Comparison of ENCODE assay signal across 33 cellular contexts in genomic region chr9:93077367-93077766, GRCh38. TPM values are rescaled to one million over a fixed set of nuclear protein-coding genes. Genes with fewer than 3 reads are reported as not detected.
A peak's percentile ranks its signal among the peaks of the same experiment; 100 is the strongest.
DNase-seq lines count a peak whose midpoint lies in the region; ATAC-seq, FAIRE-seq and TF ChIP-seq lines count a peak whose summit lies in the region.
"Had no signal": no experiment of that assay in that cellular context is flagged by ENCODE, and none has a peak within 500 bp of the region (broad histone marks: within the 10 kb centered on the region; RNA-seq: fewer than 3 reads in every experiment).

No MANE protein-coding gene starts in this region.

- peaks cover 41% of the 10 kb centered on the region for H3K36me3 Mint-ChIP-seq in T-helper 1 cell treated with Interleukin-12 subunit alpha and Interleukin-12 subunit beta and Interleukin-4 antibody, amounts not matched to agents 30 μg/mL and 1 μg/mL, for 36 hours (ENCODE audit: low read depth)
- H3K36me3 Mint-ChIP-seq in activated T-helper 2 cell treated with anti-CD3 and anti-CD28 coated beads, Interferon-gamma antibody, Interleukin-2, Interleukin-4, amounts not matched to agents 10 μg/mL and 5 μg/mL and 100 μg/mL, durations not matched to agents 14 hours and 24 hours and 36 hours (ENCODE audit: low read depth), result peaks cover 32% of the 10 kb centered on the region
- H3K36me3 Mint-ChIP-seq in stimulated activated memory B cell treated with anti-CD40 and anti-IgM and Interleukin-4, amounts not matched to agents 10 μg/mL and 1 μg/mL and 100 μg/mL, for 72 hours, result peaks cover 27% of the 10 kb centered on the region
- H3K36me3 Mint-ChIP-seq: brain, mesothelial cell of epicardium had no signal

- no peaks in the 10 kb centered on the region for H3K27me3 Mint-ChIP-seq in T-helper 1 cell treated with Interleukin-12 subunit alpha and Interleukin-12 subunit beta and Interleukin-4 antibody, amounts not matched to agents 30 μg/mL and 1 μg/mL, for 36 hours (ENCODE audit: low read depth)
- H3K27me3 Mint-ChIP-seq in activated T-helper 2 cell treated with anti-CD3 and anti-CD28 coated beads, Interferon-gamma antibody, Interleukin-2, Interleukin-4, amounts not matched to agents 10 μg/mL and 5 μg/mL and 100 μg/mL, durations not matched to agents 14 hours and 24 hours and 36 hours (ENCODE audit: low read depth), result no peaks in the 10 kb centered on the region
- H3K27me3 Mint-ChIP-seq in stimulated activated memory B cell treated with anti-CD40 and anti-IgM and Interleukin-4, amounts not matched to agents 10 μg/mL and 1 μg/mL and 100 μg/mL, for 72 hours, result no peaks in the 10 kb centered on the region

- DNase-seq in T-helper 1 cell (no peak), GM12891 (ENCODE audit: insufficient read length, low spot score) (no peak), hypothalamus (lab: John Stamatoyannopoulos, UW) (no peak), amygdala (lab: John Stamatoyannopoulos, UW) (no peak)
- DNase-seq in activated T-helper 2 cell treated with anti-CD3 and anti-CD28 coated beads, Interferon-gamma antibody, Interleukin-2, Interleukin-4, amounts not matched to agents 10 μg/mL and 5 μg/mL and 100 μg/mL, durations not matched to agents 14 hours and 24 hours and 36 hours (ENCODE audit: low spot score), result no peak
- DNase-seq: 8988T; activated CD4-positive, CD25-positive, alpha-beta regulatory T cell; activated CD8-positive, alpha-beta memory T cell treated with anti-CD3 and anti-CD28 coated beads, Interleukin-2, amount 50 U/mL, for 48 hours; activated gamma-delta T cell; GOT3; heart right ventricle; NCI-H1092 treated with DMSO at 0.1 percent for 48 hours; NCI-H1694 treated with DMSO at 0.1 percent for 48 hours; NCI-H2171; NCI-H82; occipital lobe; psoas muscle; SHP77; sigmoid colon; stimulated activated CD4-positive, alpha-beta T cell treated with anti-CD3 and anti-CD28 coated beads, Interleukin-12 subunit alpha, Interleukin-12 subunit beta, amount 100 ng/mL, for 4 hours; stimulated activated CD4-positive, alpha-beta T cell treated with anti-CD3 and anti-CD28 coated beads, Interleukin-2, amount 100 ng/mL, for 48 hours; upper lobe of right lung had no signal

- H3K4me1 ChIP-seq in neutrophil (ENCODE audit: control insufficient read depth in 1 of 2, insufficient read depth in 1 of 2, low read depth in 1 of 2, low read length in 1 of 2), result peaks cover 5 to 6% of the 10 kb centered on the region in 2 experiments
- H3K4me1 ChIP-seq: psoas muscle had no signal

- H3K9me3 Mint-ChIP-seq in T-helper 1 cell treated with Interleukin-12 subunit alpha and Interleukin-12 subunit beta and Interleukin-4 antibody, amounts not matched to agents 30 μg/mL and 1 μg/mL, for 36 hours, result no peaks in the 10 kb centered on the region
- H3K9me3 Mint-ChIP-seq in activated T-helper 2 cell treated with anti-CD3 and anti-CD28 coated beads, Interferon-gamma antibody, Interleukin-2, Interleukin-4, amounts not matched to agents 10 μg/mL and 5 μg/mL and 100 μg/mL, durations not matched to agents 14 hours and 24 hours and 36 hours, result no peaks in the 10 kb centered on the region
- no peaks in the 10 kb centered on the region for H3K9me3 Mint-ChIP-seq in stimulated activated memory B cell treated with anti-CD40 and anti-IgM and Interleukin-4, amounts not matched to agents 10 μg/mL and 1 μg/mL and 100 μg/mL, for 72 hours
- H3K9me3 Mint-ChIP-seq: brain, CD14-positive monocyte, mesothelial cell of epicardium had no signal

- intact Hi-C loops in activated T-helper 2 cell treated with anti-CD3 and anti-CD28 coated beads, Interferon-gamma antibody, Interleukin-2, Interleukin-4, amounts not matched to agents 10 μg/mL and 5 μg/mL and 100 μg/mL, durations not matched to agents 14 hours and 24 hours and 36 hours (cut with micrococcal nuclease), result no loop called here

- H3K4me3 ChIP-seq in neutrophil (ENCODE audit: low read depth in 1 of 2, low read length in 1 of 2), result no peak overlapping the region
- H3K4me3 ChIP-seq: heart right ventricle, Peyer's patch, psoas muscle, sigmoid colon, upper lobe of right lung had no signal

- no peaks in the 10 kb centered on the region for H3K27me3 ChIP-seq in neutrophil
- H3K27me3 ChIP-seq: heart right ventricle, Peyer's patch, sigmoid colon, upper lobe of right lung had no signal

- H3K27ac ChIP-seq in neutrophil, result peak overlapping the region; percentile 10
- H3K27ac ChIP-seq: heart right ventricle, Peyer's patch, psoas muscle, sigmoid colon, upper lobe of right lung had no signal

- peaks cover 27% of the 10 kb centered on the region for H3K4me1 Mint-ChIP-seq in T-helper 1 cell treated with Interleukin-12 subunit alpha and Interleukin-12 subunit beta and Interleukin-4 antibody, amounts not matched to agents 30 μg/mL and 1 μg/mL, for 36 hours (ENCODE audit: low read depth)
- H3K4me1 Mint-ChIP-seq in activated T-helper 2 cell treated with anti-CD3 and anti-CD28 coated beads, Interferon-gamma antibody, Interleukin-2, Interleukin-4, amounts not matched to agents 10 μg/mL and 5 μg/mL and 100 μg/mL, durations not matched to agents 14 hours and 24 hours and 36 hours (ENCODE audit: low read depth), result peaks cover 10% of the 10 kb centered on the region
- H3K4me1 Mint-ChIP-seq in stimulated activated memory B cell treated with anti-CD40 and anti-IgM and Interleukin-4, amounts not matched to agents 10 μg/mL and 1 μg/mL and 100 μg/mL, for 72 hours, result peaks cover 7% of the 10 kb centered on the region

- ATAC-seq in stimulated activated memory B cell treated with anti-CD40 and anti-IgM and Interleukin-4, amounts not matched to agents 10 μg/mL and 1 μg/mL and 100 μg/mL, for 72 hours, result no peak
- ATAC-seq: heart right ventricle, psoas muscle, upper lobe of right lung had no signal

- no peak overlapping the region for H3K4me3 Mint-ChIP-seq in T-helper 1 cell treated with Interleukin-12 subunit alpha and Interleukin-12 subunit beta and Interleukin-4 antibody, amounts not matched to agents 30 μg/mL and 1 μg/mL, for 36 hours
- H3K4me3 Mint-ChIP-seq in activated T-helper 2 cell treated with anti-CD3 and anti-CD28 coated beads, Interferon-gamma antibody, Interleukin-2, Interleukin-4, amounts not matched to agents 10 μg/mL and 5 μg/mL and 100 μg/mL, durations not matched to agents 14 hours and 24 hours and 36 hours (ENCODE audit: low read depth), result no peak overlapping the region
- no peak overlapping the region for H3K4me3 Mint-ChIP-seq in stimulated activated memory B cell treated with anti-CD40 and anti-IgM and Interleukin-4, amounts not matched to agents 10 μg/mL and 1 μg/mL and 100 μg/mL, for 72 hours
- H3K4me3 Mint-ChIP-seq: brain, CD14-positive monocyte, mesothelial cell of epicardium had no signal

- H3K9me3 ChIP-seq in neutrophil, result no peaks in the 10 kb centered on the region
- H3K9me3 ChIP-seq: heart right ventricle, Peyer's patch, psoas muscle, sigmoid colon, upper lobe of right lung had no signal

- peaks cover 70% of the 10 kb centered on the region for H3K36me3 ChIP-seq in neutrophil
- H3K36me3 ChIP-seq: Peyer's patch, sigmoid colon, upper lobe of right lung had no signal

- H3K27ac Mint-ChIP-seq in T-helper 1 cell treated with Interleukin-12 subunit alpha and Interleukin-12 subunit beta and Interleukin-4 antibody, amounts not matched to agents 30 μg/mL and 1 μg/mL, for 36 hours, result peak overlapping the region; percentile 3
- H3K27ac Mint-ChIP-seq in activated T-helper 2 cell treated with anti-CD3 and anti-CD28 coated beads, Interferon-gamma antibody, Interleukin-2, Interleukin-4, amounts not matched to agents 10 μg/mL and 5 μg/mL and 100 μg/mL, durations not matched to agents 14 hours and 24 hours and 36 hours, result peak overlapping the region; percentile 2
- no peak overlapping the region for H3K27ac Mint-ChIP-seq in stimulated activated memory B cell treated with anti-CD40 and anti-IgM and Interleukin-4, amounts not matched to agents 10 μg/mL and 1 μg/mL and 100 μg/mL, for 72 hours
- H3K27ac Mint-ChIP-seq: brain, mesothelial cell of epicardium had no signal

- no peak for TF ChIP-seq POLR2A in GM12891 (IDR thresholded peaks at IDR 0.05; ENCODE audit: low read depth, low read length)

- TF ChIP-seq CTCF in neutrophil (IDR thresholded peaks at IDR 0.05), result no peak

- FAIRE-seq in GM12891 (lab: Jason Lieb, UNC), result peak; percentile 73
- FAIRE-seq: endometrium, frontal cortex had no signal

TF ChIP-seq in GM12891, 5 proteins besides CTCF, POLR2A, EP300 and RAD21:
- TF ChIP-seq TAF1 (IDR thresholded peaks at IDR 0.05; ENCODE audit: low read depth, low read length) (no peak), POU2F2 (IDR thresholded peaks at IDR 0.05; ENCODE audit: low read depth, low read length) (peak; percentile 65; the same call in 1 of the 2 replicates)

RNA-seq across cellular contexts. Expression of gene CARD19, which starts 18.6 kb away (rescaled TPM):
- 10.7 TPM for polyA plus RNA-seq in GM12891 (2012; ENCODE audit: low read depth, missing spikeins)
- 52.6 and 57.2 TPM in 2 replicates for total RNA-seq in activated T-helper 2 cell treated with anti-CD3 and anti-CD28 coated beads, Interferon-gamma antibody, Interleukin-2, Interleukin-4, amounts not matched to agents 10 μg/mL and 5 μg/mL and 100 μg/mL, durations not matched to agents 14 hours and 24 hours and 36 hours

RNA-seq across cellular contexts. Expression of gene SUSD3, which starts 18.9 kb away (rescaled TPM):
- 15.6 TPM for polyA plus RNA-seq in GM12891 (2012; ENCODE audit: low read depth, missing spikeins)
- total RNA-seq in activated T-helper 2 cell treated with anti-CD3 and anti-CD28 coated beads, Interferon-gamma antibody, Interleukin-2, Interleukin-4, amounts not matched to agents 10 μg/mL and 5 μg/mL and 100 μg/mL, durations not matched to agents 14 hours and 24 hours and 36 hours, result 29.7 and 36.4 TPM in 2 replicates
- total RNA-seq: dermis microvascular lymphatic vessel endothelial cell, HT1080 had no signal

RNA-seq across cellular contexts. Expression of gene NINJ1, which starts 56.7 kb away (rescaled TPM):
- 26.6 TPM for polyA plus RNA-seq in GM12891 (2012; ENCODE audit: low read depth, missing spikeins)
- 113 and 114 TPM in 2 replicates for total RNA-seq in activated T-helper 2 cell treated with anti-CD3 and anti-CD28 coated beads, Interferon-gamma antibody, Interleukin-2, Interleukin-4, amounts not matched to agents 10 μg/mL and 5 μg/mL and 100 μg/mL, durations not matched to agents 14 hours and 24 hours and 36 hours
